16 cellular contexts compared by ENCODE assay signal in the genomic region with DNA sequence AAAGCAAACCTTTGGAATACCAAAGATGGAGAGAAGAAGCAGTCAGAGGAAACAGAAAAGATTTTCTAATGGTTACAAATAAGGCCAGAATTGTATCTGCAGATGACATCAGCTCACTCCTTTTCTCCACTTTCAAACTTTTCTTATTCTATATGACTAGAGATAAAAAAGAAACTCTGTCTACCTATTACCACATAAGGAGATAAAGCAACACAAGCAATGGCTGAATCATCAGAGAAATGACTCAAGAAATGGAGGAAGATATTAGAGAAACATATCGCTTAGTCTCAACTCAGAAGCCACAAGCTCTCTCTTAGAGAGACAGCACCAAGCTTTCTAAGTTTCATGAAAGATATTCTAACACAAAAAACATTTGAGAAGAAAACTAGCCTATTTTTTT.
DNase-seq lines count a peak whose midpoint lies in the region; ATAC-seq and TF ChIP-seq lines count a peak whose summit lies in the region.
"Had no signal": no experiment of that assay in that cellular context is flagged by ENCODE, and none has a peak within 500 bp of the region (broad histone marks: within the 10 kb centered on the region; RNA-seq: fewer than 3 reads in every experiment).

No MANE protein-coding gene starts in this region.

- intact Hi-C loops in CD4-positive, alpha-beta memory T cell (cut with micrococcal nuclease): no loop called here
- intact Hi-C loops in esophagus squamous epithelium (cut with DNase I): no loop called here

- no peaks in the 10 kb centered on the region for H3K9me3 ChIP-seq in CD4-positive, alpha-beta memory T cell (ENCODE audit: control insufficient read depth in 1 of 2, low read length in 2 of 2)
- H3K9me3 ChIP-seq in esophagus squamous epithelium: no peaks in the 10 kb centered on the region

- H3K27me3 Mint-ChIP-seq in CD4-positive, alpha-beta memory T cell: no peaks in the 10 kb centered on the region

- no peaks in the 10 kb centered on the region for H3K4me1 Mint-ChIP-seq in CD4-positive, alpha-beta memory T cell
- H3K4me1 Mint-ChIP-seq: mesothelial cell of epicardium had no signal

- POLR2A ChIA-PET in CD4-positive, alpha-beta memory T cell (lab: Charles Lee; ENCODE audit: partially characterized antibody): no interaction called here

- ATAC-seq in GM19395 (IDR thresholded peaks at IDR 0.05; ENCODE audit: unreplicated experiment) (peak; percentile 30), HG02885 (IDR thresholded peaks at IDR 0.05; ENCODE audit: poor library complexity, unreplicated experiment) (peak; percentile 35)
- ATAC-seq: K562 had no signal

- H3K9me3 Mint-ChIP-seq in CD4-positive, alpha-beta memory T cell: peaks cover 0 to 4% (median 0%) of the 10 kb centered on the region in 8 donors

- no peak overlapping the region for H3K27ac ChIP-seq in CD4-positive, alpha-beta memory T cell (ENCODE audit: low read depth, low read length)
- H3K27ac ChIP-seq in esophagus squamous epithelium: no peak overlapping the region
- H3K27ac ChIP-seq: VCaP had no signal

- 84 to 87% methylated on average over 1 of the region's 1 CpG for WGBS in esophagus squamous epithelium, 2 donors

- no peaks in the 10 kb centered on the region for H3K36me3 ChIP-seq in CD4-positive, alpha-beta memory T cell (ENCODE audit: insufficient read depth, low read length)
- no peaks in the 10 kb centered on the region for H3K36me3 ChIP-seq in esophagus squamous epithelium

- H3K27me3 ChIP-seq in CD4-positive, alpha-beta memory T cell (ENCODE audit: insufficient read depth, low read length): no peaks in the 10 kb centered on the region
- H3K27me3 ChIP-seq in esophagus squamous epithelium: no peaks in the 10 kb centered on the region

- H3K4me3 Mint-ChIP-seq in CD4-positive, alpha-beta memory T cell: no peak overlapping the region
- H3K4me3 Mint-ChIP-seq: mesothelial cell of epicardium had no signal

- no peaks in the 10 kb centered on the region for H3K36me3 Mint-ChIP-seq in CD4-positive, alpha-beta memory T cell
- H3K36me3 Mint-ChIP-seq: immature natural killer cell, mesothelial cell of epicardium had no signal

- TF ChIP-seq CTCF in esophagus squamous epithelium (IDR thresholded peaks at IDR 0.05): no peak

- H3K4me3 ChIP-seq in CD4-positive, alpha-beta memory T cell (ENCODE audit: low read length in 2 of 2): no peak overlapping the region
- H3K4me3 ChIP-seq in esophagus squamous epithelium: no peak overlapping the region
- H3K4me3 ChIP-seq: K562 had no signal

- no peaks in the 10 kb centered on the region for H3K4me1 ChIP-seq in CD4-positive, alpha-beta memory T cell (ENCODE audit: insufficient read depth, low read length)
- no peaks in the 10 kb centered on the region for H3K4me1 ChIP-seq in esophagus squamous epithelium

- peak; percentile 3 for DNase-seq in A172 (ENCODE audit: low spot score)
- peak; percentile 59 for DNase-seq in MV-4-11 (lab: John Stamatoyannopoulos, UW)
- DNase-seq in CD4-positive, alpha-beta memory T cell: no peak
- no peak for DNase-seq in HT-29 (ENCODE audit: low spot score)
- DNase-seq in esophagus squamous epithelium (lab: John Stamatoyannopoulos, UW): no peak
- DNase-seq in NOMO-1 treated with DMSO at 0.1 percent for 48 hours (lab: John Stamatoyannopoulos, UW; ENCODE audit: unreplicated experiment): no peak
- DNase-seq: dermis blood vessel endothelial cell; NCI-H1930; stimulated activated CD4-positive, alpha-beta T cell treated with anti-CD3 and anti-CD28 coated beads, Interleukin-15, amount 100 ng/mL, for 24 hours; stimulated activated CD8-positive, alpha-beta memory T cell treated with anti-CD3 and anti-CD28 coated beads, Interleukin-4, amount 100 ng/mL, for 48 hours had no signal

- CTCF ChIA-PET in CD4-positive, alpha-beta memory T cell (lab: Charles Lee; ENCODE audit: partially characterized antibody): no interaction called here

- no peak overlapping the region for H3K27ac Mint-ChIP-seq in CD4-positive, alpha-beta memory T cell
- H3K27ac Mint-ChIP-seq: mesothelial cell of epicardium had no signal

- TF ChIP-seq POLR2A in esophagus squamous epithelium (IDR thresholded peaks at IDR 0.05): no peak

Comparison
In these comparisons a context has a peak if more than half of its experiments do, and no peak if none do; other contexts are left out.
1. DNase-seq: peak in A172 (single experiment) and MV-4-11 (single experiment); none in CD4-positive, alpha-beta memory T cell (0 of 5), HT-29 (single experiment), esophagus squamous epithelium (single experiment) and NOMO-1 treated with DMSO at 0.1 percent for 48 hours (single experiment).